14 cellular contexts compared by ENCODE assay signal in genomic region chr1:108949044-108949443, GRCh38.
"Had no signal": no experiment of that assay in that cellular context is flagged by ENCODE, and none has a peak within 500 bp of the region (broad histone marks: within the 10 kb centered on the region; RNA-seq: fewer than 3 reads in every experiment).

No MANE protein-coding gene starts in this region.

- H3K4me3 ChIP-seq: neural progenitor cell, pancreas, sigmoid colon, spleen, stomach, testis had no signal

- H3K27ac ChIP-seq: neural progenitor cell, pancreas had no signal

- H3K36me3 ChIP-seq: neural progenitor cell had no signal

- H3K9ac ChIP-seq: neural progenitor cell had no signal

- H3K4me3 Mint-ChIP-seq: immature natural killer cell, neural progenitor cell had no signal

- H3K27me3 ChIP-seq: esophagus squamous epithelium, neural progenitor cell, pancreas, sigmoid colon, spleen, stomach, testis had no signal

- H3K9me3 Mint-ChIP-seq: immature natural killer cell, neural progenitor cell had no signal

- H3K27ac Mint-ChIP-seq: neural progenitor cell had no signal

- H3K9me3 ChIP-seq: esophagus squamous epithelium, pancreas, sigmoid colon, spleen, stomach, testis had no signal

- DNase-seq: activated CD4-positive, alpha-beta T cell treated with anti-CD3 and anti-CD28 coated beads for 1 hour; activated CD4-positive, alpha-beta T cell treated with anti-CD3 and anti-CD28 coated beads, Interleukin-2, amount 50 U/mL, for 4 hours; activated naive CD4-positive, alpha-beta T cell treated with anti-CD3 and anti-CD28 coated beads, Interleukin-2, amount 50 U/mL, for 16 hours; central memory CD4-positive, alpha-beta T cell; effector CD4-positive, alpha-beta T cell; esophagus squamous epithelium; immature natural killer cell; pancreas; sigmoid colon; spleen; stomach; T-helper 9 cell; testis had no signal
